Comparison of ENCODE assay signal across 8 cellular contexts in the genomic region with DNA sequence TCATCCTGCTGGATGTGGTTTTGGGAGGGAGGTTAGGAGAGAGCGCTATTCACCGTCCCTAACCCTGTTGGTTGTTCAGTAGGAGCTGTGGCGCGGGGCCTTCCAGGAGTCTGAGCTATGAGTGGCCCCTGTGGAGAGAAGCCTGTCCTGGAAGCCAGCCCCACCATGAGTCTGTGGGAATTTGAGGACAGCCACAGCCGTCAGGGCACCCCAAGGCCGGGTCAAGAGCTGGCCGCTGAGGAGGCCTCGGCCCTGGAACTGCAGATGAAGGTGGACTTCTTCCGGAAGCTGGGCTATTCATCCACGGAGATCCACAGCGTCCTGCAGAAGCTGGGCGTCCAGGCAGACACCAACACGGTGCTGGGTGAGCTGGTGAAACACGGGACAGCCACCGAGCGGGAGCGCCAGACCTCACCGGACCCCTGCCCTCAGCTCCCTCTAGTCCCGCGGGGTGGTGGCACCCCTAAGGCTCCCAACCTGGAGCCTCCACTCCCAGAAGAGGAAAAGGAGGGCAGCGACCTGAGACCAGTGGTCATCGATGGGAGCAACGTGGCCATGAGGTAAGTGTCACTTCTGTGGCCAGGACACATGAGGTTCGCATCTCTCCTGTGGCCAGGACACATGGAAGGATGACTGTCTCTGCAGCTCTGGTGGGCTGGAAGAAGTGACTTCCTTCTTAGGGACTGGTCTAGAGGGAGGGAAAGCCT. TPM values are rescaled to one million over a fixed set of nuclear protein-coding genes. Genes with fewer than 3 reads are reported as not detected.
DNase-seq lines count a peak whose midpoint lies in the region; ATAC-seq and TF ChIP-seq lines count a peak whose summit lies in the region.

No MANE protein-coding gene starts in this region.

- H3K4me1 Mint-ChIP-seq in activated naive CD8-positive, alpha-beta T cell treated with anti-CD3 and anti-CD28 coated beads, Interleukin-2, amount 50 U/mL, for 24 hours = peaks cover 48% of the 10 kb centered on the region

- H3K27ac Mint-ChIP-seq in activated naive CD8-positive, alpha-beta T cell treated with anti-CD3 and anti-CD28 coated beads, Interleukin-2, amount 50 U/mL, for 24 hours = peak overlapping the region; percentile 98

- H3K36me3 Mint-ChIP-seq in activated naive CD8-positive, alpha-beta T cell treated with anti-CD3 and anti-CD28 coated beads, Interleukin-2, amount 50 U/mL, for 24 hours (ENCODE audit: low read depth) = peaks cover 50% of the 10 kb centered on the region

- peak overlapping the region; percentile 98 for H3K4me3 Mint-ChIP-seq in activated naive CD8-positive, alpha-beta T cell treated with anti-CD3 and anti-CD28 coated beads, Interleukin-2, amount 50 U/mL, for 24 hours

- H3K4me3 ChIP-seq in cardiac muscle cell (peak overlapping the region; percentile 78), left lung (peak overlapping the region; percentile 82 to 94), transverse colon (peak overlapping the region; percentile 80 to 89 (median 82))

- H3K9me3 ChIP-seq in cardiac muscle cell (ENCODE audit: low read depth) (no peaks in the 10 kb centered on the region), left lung (no peaks in the 10 kb centered on the region), transverse colon (no peaks in the 10 kb centered on the region)

- TF ChIP-seq CTCF in cardiac muscle cell (IDR thresholded peaks at IDR 0.05; ENCODE audit: low read depth, low read length) (no peak), left lung (IDR thresholded peaks at IDR 0.05) (no peak), transverse colon (IDR thresholded peaks at IDR 0.05) (no peak)

- no peak for TF ChIP-seq EP300 in transverse colon (IDR thresholded peaks at IDR 0.05; ENCODE audit: low read depth)

- DNase-seq in cardiac muscle cell (ENCODE audit: low read depth in 1 of 2, low spot score in 1 of 2) (no peak), Right ventricle myocardium superior (no peak), left lung (peak; percentile 34 to 69), transverse colon (peak; percentile 29), amniotic stem cell (lab: John Stamatoyannopoulos, UW) (no peak), ecto neural progenitor cell (ENCODE audit: low spot score) (no peak)
- no peak for DNase-seq in activated naive CD8-positive, alpha-beta T cell treated with anti-CD3 and anti-CD28 coated beads, Interleukin-2, amount 50 U/mL, for 24 hours
- DNase-seq in effector CD8-positive, alpha-beta T cell (lab: John Stamatoyannopoulos, UW) = no peak

- in situ Hi-C loops in transverse colon (cut with MboI; ENCODE audit: low pct_ligation_motif_present in 1 of 4, low pct_unique_long_range_greater_than_20kb in 1 of 4, low sequenced_read_pairs in 3 of 4) = no loop called here

- intact Hi-C loops in Right ventricle myocardium superior (cut with DNase I) (no loop called here), left lung (cut with DNase I) (no loop called here), transverse colon (cut with DNase I; ENCODE audit: low total_unique reads) (no loop called here)

- H3K27me3 ChIP-seq in cardiac muscle cell (peaks cover 19% of the 10 kb centered on the region), left lung (no peaks in the 10 kb centered on the region), transverse colon (no peaks in the 10 kb centered on the region)

- H3K27ac ChIP-seq in cardiac muscle cell = no peak overlapping the region
- H3K27ac ChIP-seq in left lung = peak overlapping the region; percentile 94 to 96
- H3K27ac ChIP-seq in transverse colon = peak overlapping the region; percentile 94 to 98 (median 98)

- H3K4me1 ChIP-seq in cardiac muscle cell (ENCODE audit: low read depth) (peaks cover 8% of the 10 kb centered on the region), left lung (peaks cover 55 to 87% of the 10 kb centered on the region in 2 donors), transverse colon (peaks cover 43 to 86% (median 82%) of the 10 kb centered on the region in 4 donors)

- no peaks in the 10 kb centered on the region for H3K9me3 Mint-ChIP-seq in activated naive CD8-positive, alpha-beta T cell treated with anti-CD3 and anti-CD28 coated beads, Interleukin-2, amount 50 U/mL, for 24 hours

- TF ChIP-seq POLR2A in transverse colon (IDR thresholded peaks at IDR 0.05) = no peak

- H3K36me3 ChIP-seq in cardiac muscle cell (peaks cover 13% of the 10 kb centered on the region), left lung (peaks cover 0 to 47% of the 10 kb centered on the region in 2 donors), transverse colon (peaks cover 0 to 2% (median under 1%) of the 10 kb centered on the region in 4 donors)

- 27% methylated on average over 20 of the region's 24 CpGs; no CpG with 5 or more reads in 1 of the 2 donors for WGBS in transverse colon (ENCODE audit: low coverage in 1 of 2), 2 donors

- ATAC-seq in Right ventricle myocardium superior (ENCODE audit: poor library complexity) = no peak
- ATAC-seq in activated naive CD8-positive, alpha-beta T cell treated with anti-CD3 and anti-CD28 coated beads, Interleukin-2, amount 50 U/mL, for 24 hours = no peak
- ATAC-seq in left lung = no peak

- H3K27me3 Mint-ChIP-seq in activated naive CD8-positive, alpha-beta T cell treated with anti-CD3 and anti-CD28 coated beads, Interleukin-2, amount 50 U/mL, for 24 hours = no peaks in the 10 kb centered on the region

RNA-seq across cellular contexts. Expression of a gene that starts 1.2 kb away (rescaled TPM):
- total RNA-seq in cardiac muscle cell (8.8 and 14.0 TPM in 2 replicates), Right ventricle myocardium superior (4.2 TPM), left lung (10 to 100 TPM; 10.2 to 28.0 TPM), transverse colon (10 to 100 TPM in 3 of 4 donors, 1 to 10 TPM in 1; 5.8 to 41.9 (median 28.8) TPM)
- polyA plus RNA-seq in cardiac muscle cell = 5.2 and 10.1 TPM in 2 replicates

RNA-seq across cellular contexts. Expression of a gene that starts 39.0 kb away (rescaled TPM):
- total RNA-seq in cardiac muscle cell (138 and 157 TPM in 2 replicates), Right ventricle myocardium superior (34.6 TPM), left lung (10 to 100 TPM; 47.7 to 56.0 TPM), transverse colon (10 to 100 TPM in 3 of 4 donors, 1 to 10 TPM in 1; 8.2 to 51.9 (median 32.9) TPM)
- 68.2 and 77.0 TPM in 2 replicates for polyA plus RNA-seq in cardiac muscle cell

Comparison
In these comparisons a context has a peak if more than half of its experiments do, and no peak if none do; other contexts are left out.
1. DNase-seq: peak in left lung (2 of 2) and transverse colon (single experiment); none in cardiac muscle cell (0 of 2), Right ventricle myocardium superior (single experiment), activated naive CD8-positive, alpha-beta T cell treated with anti-CD3 and anti-CD28 coated beads, Interleukin-2, amount 50 U/mL, for 24 hours (single experiment), amniotic stem cell (single experiment), ecto neural progenitor cell (single experiment) and effector CD8-positive, alpha-beta T cell (single experiment).
2. Peak in every context shown above with its lines, with median percentiles within 50 percentile points of each other: H3K4me3 ChIP-seq.